Comparison of ENCODE assay signal across 1 cellular context in genomic region chr9:133368249-133368881, GRCh38.
TF ChIP-seq lines count a peak whose summit lies in the region.

No MANE protein-coding gene starts in this region.

TF ChIP-seq in GM23338, 12 proteins besides CTCF, POLR2A, EP300 and RAD21 (continued from another document):
- TF ChIP-seq, protein P1, sequence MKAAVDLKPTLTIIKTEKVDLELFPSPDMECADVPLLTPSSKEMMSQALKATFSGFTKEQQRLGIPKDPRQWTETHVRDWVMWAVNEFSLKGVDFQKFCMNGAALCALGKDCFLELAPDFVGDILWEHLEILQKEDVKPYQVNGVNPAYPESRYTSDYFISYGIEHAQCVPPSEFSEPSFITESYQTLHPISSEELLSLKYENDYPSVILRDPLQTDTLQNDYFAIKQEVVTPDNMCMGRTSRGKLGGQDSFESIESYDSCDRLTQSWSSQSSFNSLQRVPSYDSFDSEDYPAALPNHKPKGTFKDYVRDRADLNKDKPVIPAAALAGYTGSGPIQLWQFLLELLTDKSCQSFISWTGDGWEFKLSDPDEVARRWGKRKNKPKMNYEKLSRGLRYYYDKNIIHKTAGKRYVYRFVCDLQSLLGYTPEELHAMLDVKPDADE (IDR thresholded peaks at IDR 0.05) = no peak
- TF ChIP-seq, protein P2, sequence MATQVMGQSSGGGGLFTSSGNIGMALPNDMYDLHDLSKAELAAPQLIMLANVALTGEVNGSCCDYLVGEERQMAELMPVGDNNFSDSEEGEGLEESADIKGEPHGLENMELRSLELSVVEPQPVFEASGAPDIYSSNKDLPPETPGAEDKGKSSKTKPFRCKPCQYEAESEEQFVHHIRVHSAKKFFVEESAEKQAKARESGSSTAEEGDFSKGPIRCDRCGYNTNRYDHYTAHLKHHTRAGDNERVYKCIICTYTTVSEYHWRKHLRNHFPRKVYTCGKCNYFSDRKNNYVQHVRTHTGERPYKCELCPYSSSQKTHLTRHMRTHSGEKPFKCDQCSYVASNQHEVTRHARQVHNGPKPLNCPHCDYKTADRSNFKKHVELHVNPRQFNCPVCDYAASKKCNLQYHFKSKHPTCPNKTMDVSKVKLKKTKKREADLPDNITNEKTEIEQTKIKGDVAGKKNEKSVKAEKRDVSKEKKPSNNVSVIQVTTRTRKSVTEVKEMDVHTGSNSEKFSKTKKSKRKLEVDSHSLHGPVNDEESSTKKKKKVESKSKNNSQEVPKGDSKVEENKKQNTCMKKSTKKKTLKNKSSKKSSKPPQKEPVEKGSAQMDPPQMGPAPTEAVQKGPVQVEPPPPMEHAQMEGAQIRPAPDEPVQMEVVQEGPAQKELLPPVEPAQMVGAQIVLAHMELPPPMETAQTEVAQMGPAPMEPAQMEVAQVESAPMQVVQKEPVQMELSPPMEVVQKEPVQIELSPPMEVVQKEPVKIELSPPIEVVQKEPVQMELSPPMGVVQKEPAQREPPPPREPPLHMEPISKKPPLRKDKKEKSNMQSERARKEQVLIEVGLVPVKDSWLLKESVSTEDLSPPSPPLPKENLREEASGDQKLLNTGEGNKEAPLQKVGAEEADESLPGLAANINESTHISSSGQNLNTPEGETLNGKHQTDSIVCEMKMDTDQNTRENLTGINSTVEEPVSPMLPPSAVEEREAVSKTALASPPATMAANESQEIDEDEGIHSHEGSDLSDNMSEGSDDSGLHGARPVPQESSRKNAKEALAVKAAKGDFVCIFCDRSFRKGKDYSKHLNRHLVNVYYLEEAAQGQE (IDR thresholded peaks at IDR 0.05; ENCODE audit: unreplicated experiment) = no peak
- TF ChIP-seq, protein P3, sequence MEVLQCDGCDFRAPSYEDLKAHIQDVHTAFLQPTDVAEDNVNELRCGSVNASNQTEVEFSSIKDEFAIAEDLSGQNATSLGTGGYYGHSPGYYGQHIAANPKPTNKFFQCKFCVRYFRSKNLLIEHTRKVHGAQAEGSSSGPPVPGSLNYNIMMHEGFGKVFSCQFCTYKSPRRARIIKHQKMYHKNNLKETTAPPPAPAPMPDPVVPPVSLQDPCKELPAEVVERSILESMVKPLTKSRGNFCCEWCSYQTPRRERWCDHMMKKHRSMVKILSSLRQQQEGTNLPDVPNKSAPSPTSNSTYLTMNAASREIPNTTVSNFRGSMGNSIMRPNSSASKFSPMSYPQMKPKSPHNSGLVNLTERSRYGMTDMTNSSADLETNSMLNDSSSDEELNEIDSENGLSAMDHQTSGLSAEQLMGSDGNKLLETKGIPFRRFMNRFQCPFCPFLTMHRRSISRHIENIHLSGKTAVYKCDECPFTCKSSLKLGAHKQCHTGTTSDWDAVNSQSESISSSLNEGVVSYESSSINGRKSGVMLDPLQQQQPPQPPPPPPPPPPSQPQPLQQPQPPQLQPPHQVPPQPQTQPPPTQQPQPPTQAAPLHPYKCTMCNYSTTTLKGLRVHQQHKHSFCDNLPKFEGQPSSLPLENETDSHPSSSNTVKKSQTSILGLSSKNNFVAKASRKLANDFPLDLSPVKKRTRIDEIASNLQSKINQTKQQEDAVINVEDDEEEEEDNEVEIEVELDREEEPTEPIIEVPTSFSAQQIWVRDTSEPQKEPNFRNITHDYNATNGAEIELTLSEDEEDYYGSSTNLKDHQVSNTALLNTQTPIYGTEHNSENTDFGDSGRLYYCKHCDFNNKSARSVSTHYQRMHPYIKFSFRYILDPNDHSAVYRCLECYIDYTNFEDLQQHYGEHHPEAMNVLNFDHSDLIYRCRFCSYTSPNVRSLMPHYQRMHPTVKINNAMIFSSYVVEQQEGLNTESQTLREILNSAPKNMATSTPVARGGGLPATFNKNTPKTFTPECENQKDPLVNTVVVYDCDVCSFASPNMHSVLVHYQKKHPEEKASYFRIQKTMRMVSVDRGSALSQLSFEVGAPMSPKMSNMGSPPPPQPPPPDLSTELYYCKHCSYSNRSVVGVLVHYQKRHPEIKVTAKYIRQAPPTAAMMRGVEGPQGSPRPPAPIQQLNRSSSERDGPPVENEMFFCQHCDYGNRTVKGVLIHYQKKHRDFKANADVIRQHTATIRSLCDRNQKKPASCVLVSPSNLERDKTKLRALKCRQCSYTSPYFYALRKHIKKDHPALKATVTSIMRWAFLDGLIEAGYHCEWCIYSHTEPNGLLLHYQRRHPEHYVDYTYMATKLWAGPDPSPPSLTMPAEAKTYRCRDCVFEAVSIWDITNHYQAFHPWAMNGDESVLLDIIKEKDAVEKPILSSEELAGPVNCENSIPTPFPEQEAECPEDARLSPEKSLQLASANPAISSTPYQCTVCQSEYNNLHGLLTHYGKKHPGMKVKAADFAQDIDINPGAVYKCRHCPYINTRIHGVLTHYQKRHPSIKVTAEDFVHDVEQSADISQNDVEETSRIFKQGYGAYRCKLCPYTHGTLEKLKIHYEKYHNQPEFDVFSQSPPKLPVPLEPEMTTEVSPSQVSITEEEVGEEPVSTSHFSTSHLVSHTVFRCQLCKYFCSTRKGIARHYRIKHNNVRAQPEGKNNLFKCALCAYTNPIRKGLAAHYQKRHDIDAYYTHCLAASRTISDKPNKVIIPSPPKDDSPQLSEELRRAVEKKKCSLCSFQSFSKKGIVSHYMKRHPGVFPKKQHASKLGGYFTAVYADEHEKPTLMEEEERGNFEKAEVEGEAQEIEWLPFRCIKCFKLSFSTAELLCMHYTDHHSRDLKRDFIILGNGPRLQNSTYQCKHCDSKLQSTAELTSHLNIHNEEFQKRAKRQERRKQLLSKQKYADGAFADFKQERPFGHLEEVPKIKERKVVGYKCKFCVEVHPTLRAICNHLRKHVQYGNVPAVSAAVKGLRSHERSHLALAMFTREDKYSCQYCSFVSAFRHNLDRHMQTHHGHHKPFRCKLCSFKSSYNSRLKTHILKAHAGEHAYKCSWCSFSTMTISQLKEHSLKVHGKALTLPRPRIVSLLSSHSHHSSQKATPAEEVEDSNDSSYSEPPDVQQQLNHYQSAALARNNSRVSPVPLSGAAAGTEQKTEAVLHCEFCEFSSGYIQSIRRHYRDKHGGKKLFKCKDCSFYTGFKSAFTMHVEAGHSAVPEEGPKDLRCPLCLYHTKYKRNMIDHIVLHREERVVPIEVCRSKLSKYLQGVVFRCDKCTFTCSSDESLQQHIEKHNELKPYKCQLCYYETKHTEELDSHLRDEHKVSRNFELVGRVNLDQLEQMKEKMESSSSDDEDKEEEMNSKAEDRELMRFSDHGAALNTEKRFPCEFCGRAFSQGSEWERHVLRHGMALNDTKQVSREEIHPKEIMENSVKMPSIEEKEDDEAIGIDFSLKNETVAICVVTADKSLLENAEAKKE (CRISPR knock-in tag; IDR thresholded peaks at IDR 0.05) = no peak
